ENCODE assay signal across 8 cellular contexts in the genomic region with DNA sequence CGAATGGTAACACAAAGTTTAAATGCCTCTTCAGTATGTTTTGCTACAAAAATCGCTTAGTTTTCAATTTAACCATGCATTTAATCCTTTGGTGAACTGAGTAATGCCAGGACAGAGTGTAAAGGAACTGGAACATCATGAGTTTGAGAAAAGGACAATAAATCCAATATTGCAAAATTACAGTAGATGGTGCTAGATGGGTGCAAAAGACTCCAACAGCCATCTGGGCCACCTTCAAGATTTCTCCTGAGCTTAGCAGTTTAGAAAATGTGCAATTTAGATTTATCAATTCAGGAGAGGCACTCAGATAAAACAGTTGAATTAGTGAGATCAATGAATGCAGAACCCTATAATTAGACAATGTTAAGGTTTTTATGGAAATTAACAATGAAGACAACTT. TPM values are rescaled to one million over a fixed set of nuclear protein-coding genes. Genes with fewer than 3 reads are reported as not detected.
DNase-seq lines count a peak whose midpoint lies in the region; ATAC-seq, FAIRE-seq and TF ChIP-seq lines count a peak whose summit lies in the region.

No MANE protein-coding gene starts in this region.

- no peaks in the 10 kb centered on the region for H3K36me3 ChIP-seq in hepatocyte (replicated peaks; ENCODE audit: insufficient read depth, low read depth)

- H3K27ac ChIP-seq in CD4-positive, alpha-beta T cell (ENCODE audit: low read depth, low read length), result no peak overlapping the region
- H3K27ac ChIP-seq in hepatocyte, result no peak overlapping the region

- H3K27ac Mint-ChIP-seq in CD4-positive, alpha-beta T cell, result no peak overlapping the region

- DNase-seq in CD4-positive, alpha-beta T cell, result no peak
- DNase-seq in HTR-8/SVneo (ENCODE audit: insufficient read length, low spot score) (peak; percentile 3), RPMI8226 (peak; percentile 18), hepatocyte (ENCODE audit: low spot score) (peak; percentile 19), epidermal melanocyte (ENCODE audit: insufficient read length, low spot score) (no peak)
- DNase-seq in stimulated activated CD4-positive, alpha-beta T cell treated with anti-CD3 and anti-CD28 coated beads, Interleukin-2, amount 100 ng/mL, for 48 hours, result no peak

- H3K27me3 ChIP-seq in CD4-positive, alpha-beta T cell (ENCODE audit: control insufficient read depth, insufficient read depth, low read length), result no peaks in the 10 kb centered on the region
- H3K27me3 ChIP-seq in hepatocyte, result no peaks in the 10 kb centered on the region

- no peak overlapping the region for H3K4me3 ChIP-seq in hepatocyte

- H2AFZ ChIP-seq in hepatocyte, result no peak overlapping the region

- no peaks in the 10 kb centered on the region for H3K36me3 Mint-ChIP-seq in CD4-positive, alpha-beta T cell (ENCODE audit: low read depth)

- H3K4me2 ChIP-seq in hepatocyte, result no peak overlapping the region

- no peaks in the 10 kb centered on the region for H3K9me3 Mint-ChIP-seq in CD4-positive, alpha-beta T cell

- H3K4me1 ChIP-seq in hepatocyte (ENCODE audit: insufficient read depth), result no peaks in the 10 kb centered on the region

- H3K79me2 ChIP-seq in hepatocyte, result no peaks in the 10 kb centered on the region

- H4K20me1 ChIP-seq in hepatocyte (ENCODE audit: insufficient read depth, poor library complexity, severe bottlenecking), result no peaks in the 10 kb centered on the region

- no peaks in the 10 kb centered on the region for H3K27me3 Mint-ChIP-seq in CD4-positive, alpha-beta T cell

- no peaks in the 10 kb centered on the region for H3K4me1 Mint-ChIP-seq in CD4-positive, alpha-beta T cell (ENCODE audit: low read depth)

- CTCF ChIA-PET in CD4-positive, alpha-beta T cell (lab: Charles Lee), result interaction anchor here (0.6 to 1.3 kb wide), 7 partner anchors 14 to 1087 kb away, joined by 3 to 8 read pairs (median 4); no protein-coding TSS in a partner anchor

- ATAC-seq in CD4-positive, alpha-beta T cell (ENCODE audit: poor library complexity), result peak; percentile 32
- ATAC-seq in HG02852 (IDR thresholded peaks at IDR 0.05; ENCODE audit: unreplicated experiment) (no peak), GM21447 (IDR thresholded peaks at IDR 0.05; ENCODE audit: unreplicated experiment) (no peak)

- H3K9me3 ChIP-seq in CD4-positive, alpha-beta T cell (ENCODE audit: control insufficient read depth, low read length), result no peaks in the 10 kb centered on the region
- H3K9me3 ChIP-seq in hepatocyte (ENCODE audit: low read depth), result no peaks in the 10 kb centered on the region

- TF ChIP-seq CTCF in CD4-positive, alpha-beta T cell (IDR thresholded peaks at IDR 0.05), result peak; percentile 57
- peak; percentile 51 for TF ChIP-seq CTCF in hepatocyte (IDR thresholded peaks at IDR 0.05; ENCODE audit: poor library complexity)

- intact Hi-C loops in CD4-positive, alpha-beta T cell (cut with DNase I, micrococcal nuclease), result loop anchor here (1.0 to 2.0 kb wide), 3 partner anchors 217 to 381 kb away; no protein-coding TSS in a partner anchor

- H3K9me2 ChIP-seq in hepatocyte (replicated peaks; ENCODE audit: insufficient read depth), result no peaks in the 10 kb centered on the region

- WGBS in hepatocyte (ENCODE audit: low lambda C conversion rate, missing lambda C conversion rate), result 40% methylated on average over 2 of the region's 2 CpGs

- H3K4me3 Mint-ChIP-seq in CD4-positive, alpha-beta T cell, result no peak overlapping the region

- POLR2A ChIA-PET in CD4-positive, alpha-beta T cell (lab: Charles Lee), result interaction anchor here (0.7 to 1.0 kb wide), 3 partner anchors 36 to 382 kb away, joined by 3 to 5 read pairs (median 4); no protein-coding TSS in a partner anchor

- FAIRE-seq in HTR-8/SVneo (lab: Jason Lieb, UNC), result no peak

RNA-seq across cellular contexts. Expression of gene MID1IP1, which starts 33.2 kb away (rescaled TPM):
- 10 to 100 TPM; 37.0 to 40.9 TPM for total RNA-seq in CD4-positive, alpha-beta T cell
- 78.8 and 93.3 TPM in 2 replicates for total RNA-seq in hepatocyte
- 55.7 and 93.2 TPM in 2 replicates for polyA plus RNA-seq in hepatocyte

Comparison
In these comparisons a context has a peak if more than half of its experiments do, and no peak if none do; other contexts are left out.
1. DNase-seq: peak in HTR-8/SVneo (single experiment), RPMI8226 (single experiment) and hepatocyte (single experiment); none in CD4-positive, alpha-beta T cell (0 of 10), stimulated activated CD4-positive, alpha-beta T cell treated with anti-CD3 and anti-CD28 coated beads, Interleukin-2, amount 100 ng/mL, for 48 hours (0 of 2) and epidermal melanocyte (single experiment).